Comparison of ENCODE assay signal across 17 cellular contexts in genomic region chr18:48853588-48853987, GRCh38.
"Had no signal": no experiment of that assay in that cellular context is flagged by ENCODE, and none has a peak within 500 bp of the region (broad histone marks: within the 10 kb centered on the region; RNA-seq: fewer than 3 reads in every experiment).

No MANE protein-coding gene starts in this region.

- H3K36me3 Mint-ChIP-seq: activated naive CD8-positive, alpha-beta T cell treated with anti-CD3 and anti-CD28 coated beads for 36 hours; immature natural killer cell had no signal

- H3K36me3 ChIP-seq: cardiac muscle cell, left ventricle myocardium inferior, transverse colon had no signal

- H3K4me3 Mint-ChIP-seq: activated naive CD8-positive, alpha-beta T cell treated with anti-CD3 and anti-CD28 coated beads for 36 hours; activated T-helper 1 cell treated with anti-CD3 and anti-CD28 coated beads, Interleukin-12 subunit alpha, Interleukin-12 subunit beta, Interleukin-2, Interleukin-4 antibody, amounts not matched to agents 30 ng/mL and 10 ng/mL and 1 ng/mL, durations not matched to agents 14 hours and 24 hours and 36 hours; stimulated activated naive CD8-positive, alpha-beta T cell treated with anti-CD3 and anti-CD28 coated beads, Interleukin-15, Interleukin-2, amounts not matched to agents 100 ng/mL and 50 ng/mL, for 24 hours had no signal

- H3K9me3 ChIP-seq: esophagus squamous epithelium, left ventricle myocardium inferior, transverse colon had no signal

- H3K27me3 ChIP-seq: cardiac muscle cell, esophagus squamous epithelium, transverse colon had no signal

- H3K9me3 Mint-ChIP-seq: activated naive CD8-positive, alpha-beta T cell treated with anti-CD3 and anti-CD28 coated beads for 36 hours; activated T-helper 1 cell treated with anti-CD3 and anti-CD28 coated beads, Interleukin-12 subunit alpha, Interleukin-12 subunit beta, Interleukin-2, Interleukin-4 antibody, amounts not matched to agents 30 ng/mL and 10 ng/mL and 1 ng/mL, durations not matched to agents 14 hours and 24 hours and 36 hours; immature natural killer cell; stimulated activated naive CD8-positive, alpha-beta T cell treated with anti-CD3 and anti-CD28 coated beads, Interleukin-15, Interleukin-2, amounts not matched to agents 100 ng/mL and 50 ng/mL, for 24 hours had no signal

- H3K27ac Mint-ChIP-seq: activated naive CD8-positive, alpha-beta T cell treated with anti-CD3 and anti-CD28 coated beads for 36 hours; activated T-helper 1 cell treated with anti-CD3 and anti-CD28 coated beads, Interleukin-12 subunit alpha, Interleukin-12 subunit beta, Interleukin-2, Interleukin-4 antibody, amounts not matched to agents 30 ng/mL and 10 ng/mL and 1 ng/mL, durations not matched to agents 14 hours and 24 hours and 36 hours; progenitor cell of endocrine pancreas; stimulated activated naive CD8-positive, alpha-beta T cell treated with anti-CD3 and anti-CD28 coated beads, Interleukin-15, Interleukin-2, amounts not matched to agents 100 ng/mL and 50 ng/mL, for 24 hours had no signal

- H3K27ac ChIP-seq: cardiac muscle cell, esophagus squamous epithelium, left ventricle myocardium inferior, transverse colon, WERI-Rb-1 had no signal

- DNase-seq: activated CD4-positive, alpha-beta T cell treated with anti-CD3 and anti-CD28 coated beads, Interleukin-2, amount 50 U/mL, for 4 hours; activated naive CD4-positive, alpha-beta T cell; activated naive CD8-positive, alpha-beta T cell treated with anti-CD3 and anti-CD28 coated beads for 36 hours; amygdala; dermis blood vessel endothelial cell; effector memory CD4-positive, alpha-beta T cell; esophagus squamous epithelium; immature natural killer cell; kidney glomerular epithelial cell; left ventricle myocardium inferior; mammary epithelial cell; transverse colon; WERI-Rb-1 had no signal

- H3K4me3 ChIP-seq: cardiac muscle cell, esophagus squamous epithelium, left ventricle myocardium inferior, transverse colon had no signal

- H3K27me3 Mint-ChIP-seq: activated naive CD8-positive, alpha-beta T cell treated with anti-CD3 and anti-CD28 coated beads for 36 hours; progenitor cell of endocrine pancreas; stimulated activated naive CD8-positive, alpha-beta T cell treated with anti-CD3 and anti-CD28 coated beads, Interleukin-15, Interleukin-2, amounts not matched to agents 100 ng/mL and 50 ng/mL, for 24 hours had no signal
